ENCODE assay signal across 1 cellular context in the genomic region with DNA sequence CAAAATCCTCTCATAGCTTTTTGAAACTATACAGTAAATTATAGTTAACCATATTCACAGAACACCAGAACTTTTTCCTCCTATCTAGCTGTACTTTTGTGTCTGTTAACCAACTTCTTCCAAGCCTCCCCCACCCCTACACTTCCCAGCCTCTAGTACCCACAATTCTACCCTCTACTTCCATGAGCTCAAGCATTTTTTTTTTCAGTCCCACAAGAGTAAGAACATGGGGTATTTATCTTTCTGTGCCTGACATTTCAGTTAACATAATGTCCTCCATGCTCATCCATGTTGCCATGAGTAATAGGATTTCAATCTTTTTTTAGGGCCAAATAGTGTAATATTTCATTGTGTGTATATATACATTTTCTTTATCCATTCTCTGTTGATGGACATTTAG.
TF ChIP-seq lines count a peak whose summit lies in the region.

No MANE protein-coding gene starts in this region.

TF ChIP-seq in K562, 482 proteins besides CTCF, POLR2A, EP300 and RAD21 (continued from another document):
- TF ChIP-seq E2F8 (IDR thresholded peaks at IDR 0.05; ENCODE audit: low read depth, partially characterized antibody) (no peak), ZBTB49 (CRISPR knock-in tag; IDR thresholded peaks at IDR 0.05; ENCODE audit: borderline replicate concordance) (no peak), UBTF (IDR thresholded peaks at IDR 0.05; ENCODE audit: borderline replicate concordance in 1 of 2, low read depth in 2 of 2, low read length in 2 of 2) (no peak), CAMTA2 (CRISPR knock-in tag; conservative IDR thresholded peaks at IDR 0.05) (no peak), KAT7 (CRISPR knock-in tag; IDR thresholded peaks at IDR 0.05; ENCODE audit: borderline replicate concordance) (no peak), TAL1 (IDR thresholded peaks at IDR 0.05) (no peak), CXXC5 (CRISPR knock-in tag; IDR thresholded peaks at IDR 0.05) (0 out of 2 replicates have a peak, but pooled peaks have one; percentile 28), ZBTB17 (CRISPR knock-in tag; IDR thresholded peaks at IDR 0.05) (0 out of 2 replicates have a peak, but pooled peaks have one; percentile 39), NCOA4 (IDR thresholded peaks at IDR 0.05; ENCODE audit: partially characterized antibody) (no peak), ZNF354B (CRISPR knock-in tag; IDR thresholded peaks at IDR 0.05) (no peak), SMARCE1 (IDR thresholded peaks at IDR 0.05) (no peak), FOXK1 (CRISPR knock-in tag; IDR thresholded peaks at IDR 0.05; ENCODE audit: borderline replicate concordance) (no peak), HBP1 (CRISPR knock-in tag; IDR thresholded peaks at IDR 0.05) (peak; percentile 59; the same call in 1 of the 2 replicates), KLF1 (tag; IDR thresholded peaks at IDR 0.05) (no peak), HNRNPH1 (optimal IDR thresholded peaks at IDR 0.05; ENCODE audit: low read depth, low read length) (no peak), ZNF518B (CRISPR knock-in tag; IDR thresholded peaks at IDR 0.05) (no peak), ZBTB9 (CRISPR knock-in tag; IDR thresholded peaks at IDR 0.05) (0 out of 2 replicates have a peak, but pooled peaks have one; percentile 36), GTF2E2 (tag; IDR thresholded peaks at IDR 0.05) (peak; percentile 16; the same call in 1 of the 2 replicates), ELF2 (CRISPR knock-in tag; IDR thresholded peaks at IDR 0.05) (no peak), TBP (optimal IDR thresholded peaks at IDR 0.05; ENCODE audit: low read depth, low read length) (no peak), E2F1 (CRISPR knock-in tag; IDR thresholded peaks at IDR 0.05) (no peak)
- TF ChIP-seq, protein P1, sequence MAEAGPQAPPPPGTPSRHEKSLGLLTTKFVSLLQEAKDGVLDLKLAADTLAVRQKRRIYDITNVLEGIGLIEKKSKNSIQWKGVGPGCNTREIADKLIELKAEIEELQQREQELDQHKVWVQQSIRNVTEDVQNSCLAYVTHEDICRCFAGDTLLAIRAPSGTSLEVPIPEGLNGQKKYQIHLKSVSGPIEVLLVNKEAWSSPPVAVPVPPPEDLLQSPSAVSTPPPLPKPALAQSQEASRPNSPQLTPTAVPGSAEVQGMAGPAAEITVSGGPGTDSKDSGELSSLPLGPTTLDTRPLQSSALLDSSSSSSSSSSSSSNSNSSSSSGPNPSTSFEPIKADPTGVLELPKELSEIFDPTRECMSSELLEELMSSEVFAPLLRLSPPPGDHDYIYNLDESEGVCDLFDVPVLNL (CRISPR knock-in tag; IDR thresholded peaks at IDR 0.05; ENCODE audit: low read depth) = no peak
- TF ChIP-seq, protein P2, sequence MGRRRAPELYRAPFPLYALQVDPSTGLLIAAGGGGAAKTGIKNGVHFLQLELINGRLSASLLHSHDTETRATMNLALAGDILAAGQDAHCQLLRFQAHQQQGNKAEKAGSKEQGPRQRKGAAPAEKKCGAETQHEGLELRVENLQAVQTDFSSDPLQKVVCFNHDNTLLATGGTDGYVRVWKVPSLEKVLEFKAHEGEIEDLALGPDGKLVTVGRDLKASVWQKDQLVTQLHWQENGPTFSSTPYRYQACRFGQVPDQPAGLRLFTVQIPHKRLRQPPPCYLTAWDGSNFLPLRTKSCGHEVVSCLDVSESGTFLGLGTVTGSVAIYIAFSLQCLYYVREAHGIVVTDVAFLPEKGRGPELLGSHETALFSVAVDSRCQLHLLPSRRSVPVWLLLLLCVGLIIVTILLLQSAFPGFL (CRISPR knock-in tag; IDR thresholded peaks at IDR 0.05) = no peak
- TF ChIP-seq, protein P3, sequence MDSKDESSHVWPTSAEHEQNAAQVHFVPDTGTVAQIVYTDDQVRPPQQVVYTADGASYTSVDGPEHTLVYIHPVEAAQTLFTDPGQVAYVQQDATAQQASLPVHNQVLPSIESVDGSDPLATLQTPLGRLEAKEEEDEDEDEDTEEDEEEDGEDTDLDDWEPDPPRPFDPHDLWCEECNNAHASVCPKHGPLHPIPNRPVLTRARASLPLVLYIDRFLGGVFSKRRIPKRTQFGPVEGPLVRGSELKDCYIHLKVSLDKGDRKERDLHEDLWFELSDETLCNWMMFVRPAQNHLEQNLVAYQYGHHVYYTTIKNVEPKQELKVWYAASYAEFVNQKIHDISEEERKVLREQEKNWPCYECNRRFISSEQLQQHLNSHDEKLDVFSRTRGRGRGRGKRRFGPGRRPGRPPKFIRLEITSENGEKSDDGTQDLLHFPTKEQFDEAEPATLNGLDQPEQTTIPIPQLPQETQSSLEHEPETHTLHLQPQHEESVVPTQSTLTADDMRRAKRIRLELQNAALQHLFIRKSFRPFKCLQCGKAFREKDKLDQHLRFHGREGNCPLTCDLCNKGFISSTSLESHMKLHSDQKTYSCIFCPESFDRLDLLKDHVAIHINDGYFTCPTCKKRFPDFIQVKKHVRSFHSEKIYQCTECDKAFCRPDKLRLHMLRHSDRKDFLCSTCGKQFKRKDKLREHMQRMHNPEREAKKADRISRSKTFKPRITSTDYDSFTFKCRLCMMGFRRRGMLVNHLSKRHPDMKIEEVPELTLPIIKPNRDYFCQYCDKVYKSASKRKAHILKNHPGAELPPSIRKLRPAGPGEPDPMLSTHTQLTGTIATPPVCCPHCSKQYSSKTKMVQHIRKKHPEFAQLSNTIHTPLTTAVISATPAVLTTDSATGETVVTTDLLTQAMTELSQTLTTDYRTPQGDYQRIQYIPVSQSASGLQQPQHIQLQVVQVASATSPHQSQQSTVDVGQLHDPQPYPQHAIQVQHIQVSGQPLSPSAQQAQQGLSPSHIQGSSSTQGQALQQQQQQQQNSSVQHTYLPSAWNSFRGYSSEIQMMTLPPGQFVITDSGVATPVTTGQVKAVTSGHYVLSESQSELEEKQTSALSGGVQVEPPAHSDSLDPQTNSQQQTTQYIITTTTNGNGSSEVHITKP (IDR thresholded peaks at IDR 0.05; ENCODE audit: partially characterized antibody) = no peak
- TF ChIP-seq, protein P4, sequence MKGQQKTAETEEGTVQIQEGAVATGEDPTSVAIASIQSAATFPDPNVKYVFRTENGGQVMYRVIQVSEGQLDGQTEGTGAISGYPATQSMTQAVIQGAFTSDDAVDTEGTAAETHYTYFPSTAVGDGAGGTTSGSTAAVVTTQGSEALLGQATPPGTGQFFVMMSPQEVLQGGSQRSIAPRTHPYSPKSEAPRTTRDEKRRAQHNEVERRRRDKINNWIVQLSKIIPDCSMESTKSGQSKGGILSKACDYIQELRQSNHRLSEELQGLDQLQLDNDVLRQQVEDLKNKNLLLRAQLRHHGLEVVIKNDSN (CRISPR knock-in tag; IDR thresholded peaks at IDR 0.05) = no peak
